9 cellular contexts compared by ENCODE assay signal in genomic region chr5:32233220-32233695, GRCh38. TPM values are rescaled to one million over a fixed set of nuclear protein-coding genes. Genes with fewer than 3 reads are reported as not detected.
DNase-seq lines count a peak whose midpoint lies in the region; ATAC-seq and TF ChIP-seq lines count a peak whose summit lies in the region.
"Had no signal": no experiment of that assay in that cellular context is flagged by ENCODE, and none has a peak within 500 bp of the region (broad histone marks: within the 10 kb centered on the region; RNA-seq: fewer than 3 reads in every experiment).

No MANE protein-coding gene starts in this region.

- H3K4me1 ChIP-seq in tibial nerve: peaks cover 0 to 50% (median 33%) of the 10 kb centered on the region in 4 donors

- H3K27ac ChIP-seq in caudate nucleus (ENCODE audit: low read depth, low read length): peak overlapping the region; percentile 65
- peak overlapping the region; percentile 48 to 90 (median 74) for H3K27ac ChIP-seq in tibial nerve

- H3K4me3 Mint-ChIP-seq in memory B cell: no peak overlapping the region
- H3K4me3 Mint-ChIP-seq: activated T-helper 1 cell treated with anti-CD3 and anti-CD28 coated beads, Interleukin-12 subunit alpha, Interleukin-12 subunit beta, Interleukin-2, Interleukin-4 antibody, amounts not matched to agents 30 ng/mL and 10 ng/mL and 1 ng/mL, durations not matched to agents 14 hours and 24 hours and 36 hours had no signal

- peak; percentile 41 for DNase-seq in SKM-1 treated with dmso at 0.1 percent for 144 hours (lab: John Stamatoyannopoulos, UW; ENCODE audit: unreplicated experiment)
- no peak for DNase-seq in SKM-1 (lab: John Stamatoyannopoulos, UW; ENCODE audit: unreplicated experiment)
- DNase-seq in caudate nucleus (lab: John Stamatoyannopoulos, UW): no peak
- no peak for DNase-seq in memory B cell (ENCODE audit: low spot score in 2 of 2)
- DNase-seq in tibial nerve (ENCODE audit: low spot score in 2 of 2): peak in 1 of 2 donors; percentile 30
- no peak for DNase-seq in DMS79 (lab: John Stamatoyannopoulos, UW)
- no peak for DNase-seq in dedifferentiated amniotic fluid mesenchymal stem cell (ENCODE audit: extremely low spot score)

- no peaks in the 10 kb centered on the region for H3K27me3 ChIP-seq in tibial nerve

- no peak for TF ChIP-seq EP300 in tibial nerve (IDR thresholded peaks at IDR 0.05)

- no peak overlapping the region for H3K4me3 ChIP-seq in tibial nerve

- H3K9me3 Mint-ChIP-seq in memory B cell: no peaks in the 10 kb centered on the region
- H3K9me3 Mint-ChIP-seq: activated T-helper 1 cell treated with anti-CD3 and anti-CD28 coated beads, Interleukin-12 subunit alpha, Interleukin-12 subunit beta, Interleukin-2, Interleukin-4 antibody, amounts not matched to agents 30 ng/mL and 10 ng/mL and 1 ng/mL, durations not matched to agents 14 hours and 24 hours and 36 hours had no signal

- TF ChIP-seq CTCF in tibial nerve (IDR thresholded peaks at IDR 0.05): no peak

- peaks cover 16% of the 10 kb centered on the region for H3K4me1 Mint-ChIP-seq in memory B cell

- no peak for ATAC-seq in memory B cell (ENCODE audit: low read depth)
- ATAC-seq in HG03025 (IDR thresholded peaks at IDR 0.05; ENCODE audit: low FRiP score, unreplicated experiment): no peak

- peak overlapping the region; percentile 47 for H3K27ac Mint-ChIP-seq in memory B cell

- H3K36me3 Mint-ChIP-seq in memory B cell: peaks cover 33% of the 10 kb centered on the region

- H3K27me3 Mint-ChIP-seq in memory B cell: no peaks in the 10 kb centered on the region

- WGBS in tibial nerve, 2 donors: 43 to 49% methylated on average over 3 of the region's 3 CpGs

- no peaks in the 10 kb centered on the region for H3K9me3 ChIP-seq in tibial nerve

- H3K36me3 ChIP-seq in tibial nerve: peaks cover 0 to 48% (median 6%) of the 10 kb centered on the region in 3 donors

- no peak for TF ChIP-seq POLR2A in tibial nerve (IDR thresholded peaks at IDR 0.05)

RNA-seq across cellular contexts. Expression of gene GOLPH3, which starts 59.1 kb away (rescaled TPM):
- 100 to 1,000 TPM in 2 of 4 donors, 10 to 100 TPM in 2; 90.6 to 115 (median 102) TPM for total RNA-seq in tibial nerve
